In the genomic region with DNA sequence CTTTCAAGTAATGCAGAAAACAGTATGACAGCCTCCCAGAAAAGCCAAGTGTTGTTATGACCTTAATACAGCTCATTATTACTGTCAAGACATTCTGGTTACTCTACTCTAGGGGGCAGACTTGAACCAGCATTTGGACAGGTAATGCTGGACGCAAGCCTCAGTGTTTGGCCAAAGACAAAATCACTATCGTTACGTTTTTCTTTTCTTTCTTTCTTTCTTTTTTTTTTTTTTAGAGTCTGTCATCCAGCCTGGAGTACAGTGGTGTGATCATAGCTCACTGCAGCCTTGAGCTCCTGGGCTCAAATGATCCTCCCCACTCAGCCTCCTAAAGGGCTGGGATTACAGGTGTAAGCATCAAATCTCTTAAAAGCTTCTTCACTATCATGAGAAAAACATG, we compare ENCODE assay signal across 8 cellular contexts. TPM values are rescaled to one million over a fixed set of nuclear protein-coding genes. Genes with fewer than 3 reads are reported as not detected.
DNase-seq lines count a peak whose midpoint lies in the region; TF ChIP-seq lines count a peak whose summit lies in the region.

No MANE protein-coding gene starts in this region.

- DNase-seq in AG20443 (ENCODE audit: low spot score): peak; percentile 79
- DNase-seq in HFF-Myc (ENCODE audit: extremely low read depth, low read depth): peak; percentile 54
- peak; percentile 55 for DNase-seq in LoVo (ENCODE audit: low spot score)
- DNase-seq in SJCRH30: peak; percentile 50 to 85
- DNase-seq in epithelial cell of proximal tubule (ENCODE audit: low read depth): no peak
- DNase-seq in myocyte (ENCODE audit: low read depth): peak; percentile 72
- DNase-seq in activated CD8-positive, alpha-beta memory T cell treated with anti-CD3 and anti-CD28 coated beads, Interleukin-2, amount 50 U/mL, for 48 hours: no peak

- 0 out of 2 replicates have a peak, but pooled peaks cover 3% of the 10 kb centered on the region for H3K4me1 ChIP-seq in SJCRH30

- no peak overlapping the region for H3K4me3 ChIP-seq in HFF-Myc (replicated peaks; ENCODE audit: low read depth, low read length)
- no peak overlapping the region for H3K4me3 ChIP-seq in SJCRH30
- no peak overlapping the region for H3K4me3 ChIP-seq in epithelial cell of proximal tubule (ENCODE audit: low read depth, low read length)

- no peak overlapping the region for H3K27ac ChIP-seq in SJCRH30

- peak; percentile 67 for TF ChIP-seq CTCF in GM12874 (IDR thresholded peaks at IDR 0.05; ENCODE audit: insufficient read depth, low read depth, low read length)
- TF ChIP-seq CTCF in HFF-Myc (IDR thresholded peaks at IDR 0.05; ENCODE audit: low read depth, low read length, missing control alignments): peak; percentile 68
- peak; percentile 79 for TF ChIP-seq CTCF in epithelial cell of proximal tubule (conservative IDR thresholded peaks at IDR 0.05; ENCODE audit: low read depth, low read length)

- H3K36me3 ChIP-seq in SJCRH30: no peaks in the 10 kb centered on the region

- no peaks in the 10 kb centered on the region for H3K27me3 ChIP-seq in SJCRH30

- peaks cover 6% of the 10 kb centered on the region; the same call in 1 of the 2 replicates for H3K9me3 ChIP-seq in SJCRH30 (replicated peaks)

RNA-seq across cellular contexts. Expression of a gene that starts 29.4 kb away (rescaled TPM):
- 28.3 and 30.2 TPM in 2 replicates for total RNA-seq in SJCRH30 (2014; rRNA removed; shearing (Covaris generic))
- total RNA-seq in epithelial cell of proximal tubule (1.8 and 2.1 TPM in 2 replicates), myocyte (16.9 and 17.6 TPM in 2 replicates)
- 78.7 TPM for polyA plus RNA-seq in myocyte (2012)

Comparison
In these comparisons a context has a peak if more than half of its experiments do, and no peak if none do; other contexts are left out.
1. DNase-seq: peak in AG20443 (single experiment), HFF-Myc (single experiment), LoVo (single experiment), SJCRH30 (2 of 2) and myocyte (single experiment); none in epithelial cell of proximal tubule (single experiment) and activated CD8-positive, alpha-beta memory T cell treated with anti-CD3 and anti-CD28 coated beads, Interleukin-2, amount 50 U/mL, for 48 hours (single experiment).
2. Peak in every context shown above with its lines, with median percentiles within 50 percentile points of each other: CTCF ChIP-seq.